ENCODE assay signal across 8 cellular contexts in genomic region chr2:223943135-223943534, GRCh38. TPM values are rescaled to one million over a fixed set of nuclear protein-coding genes. Genes with fewer than 3 reads are reported as not detected.
DNase-seq lines count a peak whose midpoint lies in the region; ATAC-seq and TF ChIP-seq lines count a peak whose summit lies in the region.

No MANE protein-coding gene starts in this region.

- H3K9me3 ChIP-seq in CD4-positive, CD25-positive, alpha-beta regulatory T cell (ENCODE audit: control insufficient read depth in 2 of 2, low read length in 2 of 2), result no peaks in the 10 kb centered on the region
- H3K9me3 ChIP-seq in OCI-LY7 (ENCODE audit: low read length) (no peaks in the 10 kb centered on the region), endocrine pancreas (ENCODE audit: control insufficient read depth, low read length) (no peaks in the 10 kb centered on the region), osteoblast (ENCODE audit: low read depth, low read length) (no peaks in the 10 kb centered on the region)

- peak in 1 of 3 donors; percentile 15 for DNase-seq in CD4-positive, CD25-positive, alpha-beta regulatory T cell
- DNase-seq in OCI-LY7 (ENCODE audit: low spot score) (no peak), osteoblast (ENCODE audit: insufficient read length, low spot score, missing footprints) (no peak), NCI-H524 treated with DMSO at 0.1 percent for 48 hours (lab: John Stamatoyannopoulos, UW) (no peak), HuH-7.5 (ENCODE audit: low spot score) (no peak)
- no peak for DNase-seq in central memory CD4-positive, alpha-beta T cell

- peak overlapping the region; percentile 80 to 86 (median 81) for H3K27ac Mint-ChIP-seq in CD4-positive, CD25-positive, alpha-beta regulatory T cell

- H3K4me3 ChIP-seq in CD4-positive, CD25-positive, alpha-beta regulatory T cell (ENCODE audit: low read depth, low read length), result peak overlapping the region; percentile 65
- H3K4me3 ChIP-seq in OCI-LY7 (ENCODE audit: low read depth, low read length, poor library complexity, severe bottlenecking) (no peak overlapping the region), endocrine pancreas (ENCODE audit: control insufficient read depth, insufficient read depth, low read length) (peak overlapping the region; percentile 81), osteoblast (ENCODE audit: insufficient read depth, low read length) (peak overlapping the region; percentile 93)

- no peaks in the 10 kb centered on the region for H3K36me3 ChIP-seq in CD4-positive, CD25-positive, alpha-beta regulatory T cell (ENCODE audit: control insufficient read depth, insufficient read depth, low read length)
- H3K36me3 ChIP-seq in OCI-LY7 (ENCODE audit: insufficient read depth, low read length) (no peaks in the 10 kb centered on the region; the same call in 1 of the 2 replicates), endocrine pancreas (ENCODE audit: control insufficient read depth, insufficient read depth, low read length) (no peaks in the 10 kb centered on the region), osteoblast (ENCODE audit: insufficient read depth, low read length) (no peaks in the 10 kb centered on the region)

- no peak overlapping the region for H3K27ac ChIP-seq in CD4-positive, CD25-positive, alpha-beta regulatory T cell (ENCODE audit: insufficient read depth, low read length, poor library complexity, severe bottlenecking)
- H3K27ac ChIP-seq in OCI-LY7 (ENCODE audit: low read depth, low read length, poor library complexity, severe bottlenecking) (no peak overlapping the region), osteoblast (ENCODE audit: low read depth, low read length) (peak overlapping the region; percentile 78)

- H4K20me1 ChIP-seq in OCI-LY7 (ENCODE audit: insufficient read depth, low read length), result no peaks in the 10 kb centered on the region; the same call in 1 of the 2 replicates
- peaks cover 25% of the 10 kb centered on the region for H4K20me1 ChIP-seq in osteoblast (ENCODE audit: insufficient read depth, low read length)

- H2AFZ ChIP-seq in OCI-LY7 (ENCODE audit: low read length) (no peak overlapping the region), osteoblast (ENCODE audit: low read length) (no peak overlapping the region)

- TF ChIP-seq CTCF in OCI-LY7 (conservative IDR thresholded peaks at IDR 0.05; ENCODE audit: low read length) (no peak), osteoblast (IDR thresholded peaks at IDR 0.05; ENCODE audit: extremely low read depth, low read depth, low read length) (no peak)

- POLR2A ChIA-PET in OCI-LY7 (lab: Charles Lee), result interaction anchor here (0.7 to 1.0 kb wide), 4 partner anchors 9 to 1096 kb away, joined by 3 to 4 read pairs (median 3); no protein-coding TSS in a partner anchor

- H3K79me2 ChIP-seq in OCI-LY7 (ENCODE audit: insufficient read depth, low read depth, low read length), result peaks cover 7% of the 10 kb centered on the region; the same call in 1 of the 2 replicates
- peaks cover 61% of the 10 kb centered on the region for H3K79me2 ChIP-seq in osteoblast (ENCODE audit: insufficient read depth, low read length)

- H3K36me3 Mint-ChIP-seq in CD4-positive, CD25-positive, alpha-beta regulatory T cell, result peaks cover 10% of the 10 kb centered on the region

- CTCF ChIA-PET in OCI-LY7 (lab: Charles Lee; ENCODE audit: unreplicated experiment), result no interaction called here

- H3K9me2 ChIP-seq in OCI-LY7 (ENCODE audit: insufficient read depth, low read length), result no peaks in the 10 kb centered on the region

- no peak overlapping the region for H3K9ac ChIP-seq in endocrine pancreas (ENCODE audit: control insufficient read depth, insufficient read depth, low read length)

- BruUV-seq in OCI-LY7 (replicated peaks; lab: Mats Ljungman, UMichigan), result no TSS peak

- peaks cover 5% of the 10 kb centered on the region for H3K27me3 Mint-ChIP-seq in CD4-positive, CD25-positive, alpha-beta regulatory T cell

- no peaks in the 10 kb centered on the region for H3K27me3 ChIP-seq in CD4-positive, CD25-positive, alpha-beta regulatory T cell (ENCODE audit: control insufficient read depth, insufficient read depth, low read length)
- H3K27me3 ChIP-seq in endocrine pancreas (ENCODE audit: control insufficient read depth, insufficient read depth, low read length), result no peaks in the 10 kb centered on the region
- no peaks in the 10 kb centered on the region for H3K27me3 ChIP-seq in osteoblast (ENCODE audit: insufficient read depth, low read length)

- peak overlapping the region; percentile 91 to 95 (median 92) for H3K4me3 Mint-ChIP-seq in CD4-positive, CD25-positive, alpha-beta regulatory T cell

- H3K4me2 ChIP-seq in OCI-LY7 (ENCODE audit: low read length), result peak overlapping the region; percentile 90
- H3K4me2 ChIP-seq in osteoblast (ENCODE audit: insufficient read depth, low read length), result peak overlapping the region; percentile 82

- intact Hi-C loops in OCI-LY7 (cut with micrococcal nuclease; ENCODE audit: unreplicated experiment), result no loop called here

- H3K4me1 ChIP-seq in CD4-positive, CD25-positive, alpha-beta regulatory T cell (ENCODE audit: control insufficient read depth, insufficient read depth, low read length, poor library complexity, severe bottlenecking), result peaks cover 41% of the 10 kb centered on the region
- H3K4me1 ChIP-seq in OCI-LY7 (ENCODE audit: insufficient read depth, low read length, poor library complexity, severe bottlenecking), result peaks cover 19% of the 10 kb centered on the region
- no peaks in the 10 kb centered on the region for H3K4me1 ChIP-seq in endocrine pancreas (ENCODE audit: control insufficient read depth, insufficient read depth, low read length)
- H3K4me1 ChIP-seq in osteoblast (ENCODE audit: insufficient read depth, low read length), result peaks cover 21% of the 10 kb centered on the region

- no peak for ATAC-seq in CD4-positive, CD25-positive, alpha-beta regulatory T cell (ENCODE audit: low read depth in 2 of 2)
- ATAC-seq in GM21619 (IDR thresholded peaks at IDR 0.05; ENCODE audit: unreplicated experiment), result no peak

- H3K4me1 Mint-ChIP-seq in CD4-positive, CD25-positive, alpha-beta regulatory T cell, result peaks cover 25 to 64% (median 49%) of the 10 kb centered on the region in 4 donors

- H3K9me3 Mint-ChIP-seq in CD4-positive, CD25-positive, alpha-beta regulatory T cell, result peaks cover 0 to 3% (median 2%) of the 10 kb centered on the region in 7 donors

RNA-seq across cellular contexts. Expression of gene WDFY1, which starts 2.0 kb away (rescaled TPM):
- total RNA-seq in CD4-positive, CD25-positive, alpha-beta regulatory T cell, result 67.1 TPM
- polyA plus RNA-seq in CD4-positive, CD25-positive, alpha-beta regulatory T cell, result 10 to 100 TPM; 24.9 to 37.7 (median 26.0) TPM
- total RNA-seq in OCI-LY7 (2014; rRNA removed; shearing (Covaris generic)), result 45.3 and 46.6 TPM in 2 replicates
- total RNA-seq in OCI-LY7 (2022) (33.3 and 38.6 TPM in 2 replicates), osteoblast (74.6 and 83.4 TPM in 2 replicates)

RNA-seq across cellular contexts. Expression of gene MRPL44, which starts 14.1 kb away (rescaled TPM):
- total RNA-seq in CD4-positive, CD25-positive, alpha-beta regulatory T cell, result 27.4 TPM
- polyA plus RNA-seq in CD4-positive, CD25-positive, alpha-beta regulatory T cell, result 10 to 100 TPM; 36.6 to 46.5 (median 41.8) TPM
- 25.4 and 36.2 TPM in 2 replicates for total RNA-seq in OCI-LY7 (2014; rRNA removed; shearing (Covaris generic))
- total RNA-seq in OCI-LY7 (2022), result 36.5 and 38.6 TPM in 2 replicates
- 26.2 and 29.3 TPM in 2 replicates for total RNA-seq in osteoblast
